Comparison of ENCODE assay signal across 1 cellular context in the genomic region with DNA sequence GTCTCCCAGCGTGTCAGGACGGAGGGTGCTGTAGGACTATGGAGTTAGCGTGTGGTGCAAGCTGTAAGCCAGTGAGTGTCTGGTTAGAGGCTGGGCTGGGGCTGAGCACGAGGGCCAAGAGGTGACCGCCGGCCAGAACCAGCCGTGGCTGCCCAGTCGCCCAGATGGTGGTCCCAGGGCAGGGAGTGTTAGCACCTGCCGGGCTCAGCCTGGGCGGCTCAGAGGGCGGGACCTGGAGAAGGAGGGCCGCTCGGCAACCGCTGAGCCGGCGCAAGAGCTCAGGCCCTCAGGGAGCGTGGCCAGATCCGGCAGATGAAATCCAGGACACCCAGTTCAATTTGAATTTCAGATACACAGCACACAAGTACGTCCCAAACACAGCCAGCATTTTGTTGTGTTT.
TF ChIP-seq lines count a peak whose summit lies in the region.

No MANE protein-coding gene starts in this region.

TF ChIP-seq in GM23338, 12 proteins besides CTCF, POLR2A, EP300 and RAD21 (continued from another document):
- TF ChIP-seq, protein P1, sequence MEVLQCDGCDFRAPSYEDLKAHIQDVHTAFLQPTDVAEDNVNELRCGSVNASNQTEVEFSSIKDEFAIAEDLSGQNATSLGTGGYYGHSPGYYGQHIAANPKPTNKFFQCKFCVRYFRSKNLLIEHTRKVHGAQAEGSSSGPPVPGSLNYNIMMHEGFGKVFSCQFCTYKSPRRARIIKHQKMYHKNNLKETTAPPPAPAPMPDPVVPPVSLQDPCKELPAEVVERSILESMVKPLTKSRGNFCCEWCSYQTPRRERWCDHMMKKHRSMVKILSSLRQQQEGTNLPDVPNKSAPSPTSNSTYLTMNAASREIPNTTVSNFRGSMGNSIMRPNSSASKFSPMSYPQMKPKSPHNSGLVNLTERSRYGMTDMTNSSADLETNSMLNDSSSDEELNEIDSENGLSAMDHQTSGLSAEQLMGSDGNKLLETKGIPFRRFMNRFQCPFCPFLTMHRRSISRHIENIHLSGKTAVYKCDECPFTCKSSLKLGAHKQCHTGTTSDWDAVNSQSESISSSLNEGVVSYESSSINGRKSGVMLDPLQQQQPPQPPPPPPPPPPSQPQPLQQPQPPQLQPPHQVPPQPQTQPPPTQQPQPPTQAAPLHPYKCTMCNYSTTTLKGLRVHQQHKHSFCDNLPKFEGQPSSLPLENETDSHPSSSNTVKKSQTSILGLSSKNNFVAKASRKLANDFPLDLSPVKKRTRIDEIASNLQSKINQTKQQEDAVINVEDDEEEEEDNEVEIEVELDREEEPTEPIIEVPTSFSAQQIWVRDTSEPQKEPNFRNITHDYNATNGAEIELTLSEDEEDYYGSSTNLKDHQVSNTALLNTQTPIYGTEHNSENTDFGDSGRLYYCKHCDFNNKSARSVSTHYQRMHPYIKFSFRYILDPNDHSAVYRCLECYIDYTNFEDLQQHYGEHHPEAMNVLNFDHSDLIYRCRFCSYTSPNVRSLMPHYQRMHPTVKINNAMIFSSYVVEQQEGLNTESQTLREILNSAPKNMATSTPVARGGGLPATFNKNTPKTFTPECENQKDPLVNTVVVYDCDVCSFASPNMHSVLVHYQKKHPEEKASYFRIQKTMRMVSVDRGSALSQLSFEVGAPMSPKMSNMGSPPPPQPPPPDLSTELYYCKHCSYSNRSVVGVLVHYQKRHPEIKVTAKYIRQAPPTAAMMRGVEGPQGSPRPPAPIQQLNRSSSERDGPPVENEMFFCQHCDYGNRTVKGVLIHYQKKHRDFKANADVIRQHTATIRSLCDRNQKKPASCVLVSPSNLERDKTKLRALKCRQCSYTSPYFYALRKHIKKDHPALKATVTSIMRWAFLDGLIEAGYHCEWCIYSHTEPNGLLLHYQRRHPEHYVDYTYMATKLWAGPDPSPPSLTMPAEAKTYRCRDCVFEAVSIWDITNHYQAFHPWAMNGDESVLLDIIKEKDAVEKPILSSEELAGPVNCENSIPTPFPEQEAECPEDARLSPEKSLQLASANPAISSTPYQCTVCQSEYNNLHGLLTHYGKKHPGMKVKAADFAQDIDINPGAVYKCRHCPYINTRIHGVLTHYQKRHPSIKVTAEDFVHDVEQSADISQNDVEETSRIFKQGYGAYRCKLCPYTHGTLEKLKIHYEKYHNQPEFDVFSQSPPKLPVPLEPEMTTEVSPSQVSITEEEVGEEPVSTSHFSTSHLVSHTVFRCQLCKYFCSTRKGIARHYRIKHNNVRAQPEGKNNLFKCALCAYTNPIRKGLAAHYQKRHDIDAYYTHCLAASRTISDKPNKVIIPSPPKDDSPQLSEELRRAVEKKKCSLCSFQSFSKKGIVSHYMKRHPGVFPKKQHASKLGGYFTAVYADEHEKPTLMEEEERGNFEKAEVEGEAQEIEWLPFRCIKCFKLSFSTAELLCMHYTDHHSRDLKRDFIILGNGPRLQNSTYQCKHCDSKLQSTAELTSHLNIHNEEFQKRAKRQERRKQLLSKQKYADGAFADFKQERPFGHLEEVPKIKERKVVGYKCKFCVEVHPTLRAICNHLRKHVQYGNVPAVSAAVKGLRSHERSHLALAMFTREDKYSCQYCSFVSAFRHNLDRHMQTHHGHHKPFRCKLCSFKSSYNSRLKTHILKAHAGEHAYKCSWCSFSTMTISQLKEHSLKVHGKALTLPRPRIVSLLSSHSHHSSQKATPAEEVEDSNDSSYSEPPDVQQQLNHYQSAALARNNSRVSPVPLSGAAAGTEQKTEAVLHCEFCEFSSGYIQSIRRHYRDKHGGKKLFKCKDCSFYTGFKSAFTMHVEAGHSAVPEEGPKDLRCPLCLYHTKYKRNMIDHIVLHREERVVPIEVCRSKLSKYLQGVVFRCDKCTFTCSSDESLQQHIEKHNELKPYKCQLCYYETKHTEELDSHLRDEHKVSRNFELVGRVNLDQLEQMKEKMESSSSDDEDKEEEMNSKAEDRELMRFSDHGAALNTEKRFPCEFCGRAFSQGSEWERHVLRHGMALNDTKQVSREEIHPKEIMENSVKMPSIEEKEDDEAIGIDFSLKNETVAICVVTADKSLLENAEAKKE (CRISPR knock-in tag; IDR thresholded peaks at IDR 0.05), result no peak
